Comparison of ENCODE assay signal across 1 cellular context in the genomic region with DNA sequence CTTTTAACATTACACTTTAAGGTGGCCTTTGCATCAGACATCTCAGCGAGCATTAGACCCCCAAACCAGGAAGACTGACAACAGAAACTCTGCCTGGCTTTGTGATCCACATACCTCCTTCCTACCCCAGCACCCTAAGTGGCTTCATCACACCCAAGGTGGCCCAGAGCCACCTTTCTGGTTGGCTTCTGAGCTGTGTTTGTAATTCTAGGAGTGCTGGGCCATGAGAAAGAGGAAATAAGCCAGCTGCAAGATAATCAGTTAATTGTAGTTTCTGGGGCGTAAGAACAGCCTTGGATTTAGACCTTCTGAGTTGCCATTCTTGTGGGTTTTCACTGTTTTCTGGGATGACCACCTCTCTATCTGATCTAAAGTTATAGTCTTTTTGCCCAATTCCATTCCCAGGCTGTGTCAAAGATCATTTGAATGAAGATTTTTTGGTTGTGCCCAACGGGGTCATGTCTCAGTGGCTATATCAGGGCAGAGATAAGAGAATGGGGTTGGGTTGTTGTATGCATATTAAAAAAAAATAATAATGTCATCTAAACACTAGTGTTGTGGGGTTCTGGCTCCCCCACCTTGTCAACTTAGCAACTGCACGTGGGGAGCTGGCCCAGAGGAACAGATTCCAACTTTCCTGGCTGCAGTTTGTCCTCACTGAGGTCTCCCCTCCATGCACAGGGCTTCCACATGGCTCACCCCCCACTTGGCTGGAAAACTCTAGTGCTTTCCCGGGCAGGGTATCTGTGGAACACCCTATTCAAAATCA.
TF ChIP-seq lines count a peak whose summit lies in the region.

No MANE protein-coding gene starts in this region.

TF ChIP-seq in liver, 16 proteins besides CTCF, POLR2A, EP300 and RAD21 (continued from another document):
- TF ChIP-seq, protein P1, sequence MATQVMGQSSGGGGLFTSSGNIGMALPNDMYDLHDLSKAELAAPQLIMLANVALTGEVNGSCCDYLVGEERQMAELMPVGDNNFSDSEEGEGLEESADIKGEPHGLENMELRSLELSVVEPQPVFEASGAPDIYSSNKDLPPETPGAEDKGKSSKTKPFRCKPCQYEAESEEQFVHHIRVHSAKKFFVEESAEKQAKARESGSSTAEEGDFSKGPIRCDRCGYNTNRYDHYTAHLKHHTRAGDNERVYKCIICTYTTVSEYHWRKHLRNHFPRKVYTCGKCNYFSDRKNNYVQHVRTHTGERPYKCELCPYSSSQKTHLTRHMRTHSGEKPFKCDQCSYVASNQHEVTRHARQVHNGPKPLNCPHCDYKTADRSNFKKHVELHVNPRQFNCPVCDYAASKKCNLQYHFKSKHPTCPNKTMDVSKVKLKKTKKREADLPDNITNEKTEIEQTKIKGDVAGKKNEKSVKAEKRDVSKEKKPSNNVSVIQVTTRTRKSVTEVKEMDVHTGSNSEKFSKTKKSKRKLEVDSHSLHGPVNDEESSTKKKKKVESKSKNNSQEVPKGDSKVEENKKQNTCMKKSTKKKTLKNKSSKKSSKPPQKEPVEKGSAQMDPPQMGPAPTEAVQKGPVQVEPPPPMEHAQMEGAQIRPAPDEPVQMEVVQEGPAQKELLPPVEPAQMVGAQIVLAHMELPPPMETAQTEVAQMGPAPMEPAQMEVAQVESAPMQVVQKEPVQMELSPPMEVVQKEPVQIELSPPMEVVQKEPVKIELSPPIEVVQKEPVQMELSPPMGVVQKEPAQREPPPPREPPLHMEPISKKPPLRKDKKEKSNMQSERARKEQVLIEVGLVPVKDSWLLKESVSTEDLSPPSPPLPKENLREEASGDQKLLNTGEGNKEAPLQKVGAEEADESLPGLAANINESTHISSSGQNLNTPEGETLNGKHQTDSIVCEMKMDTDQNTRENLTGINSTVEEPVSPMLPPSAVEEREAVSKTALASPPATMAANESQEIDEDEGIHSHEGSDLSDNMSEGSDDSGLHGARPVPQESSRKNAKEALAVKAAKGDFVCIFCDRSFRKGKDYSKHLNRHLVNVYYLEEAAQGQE (IDR thresholded peaks at IDR 0.05) = no peak
- TF ChIP-seq FOXA2 (IDR thresholded peaks at IDR 0.05) = no peak
- TF ChIP-seq SP1 (IDR thresholded peaks at IDR 0.05) = no peak
